ENCODE assay signal across 1 cellular context in genomic region chr17:67293251-67294203, GRCh38.
A peak's percentile ranks its signal among the peaks of the same experiment; 100 is the strongest.
TF ChIP-seq lines count a peak whose summit lies in the region.

No MANE protein-coding gene starts in this region.

TF ChIP-seq in H1, 55 proteins besides CTCF, POLR2A, EP300 and RAD21:
- TF ChIP-seq TAF1 (IDR thresholded peaks at IDR 0.05; ENCODE audit: low read depth, low read length) (no peak), CEBPB (IDR thresholded peaks at IDR 0.05; ENCODE audit: low read depth, low read length) (0 out of 2 replicates have a peak, but pooled peaks have one; percentile 7), EGR1 (IDR thresholded peaks at IDR 0.05; ENCODE audit: borderline replicate concordance, low read depth, low read length) (0 out of 2 replicates have a peak, but pooled peaks have one; percentile 34)
- TF ChIP-seq, protein P1, sequence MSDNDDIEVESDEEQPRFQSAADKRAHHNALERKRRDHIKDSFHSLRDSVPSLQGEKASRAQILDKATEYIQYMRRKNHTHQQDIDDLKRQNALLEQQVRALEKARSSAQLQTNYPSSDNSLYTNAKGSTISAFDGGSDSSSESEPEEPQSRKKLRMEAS (IDR thresholded peaks at IDR 0.05), result peak; percentile 39; the same call in 1 of the 2 replicates
- TF ChIP-seq, protein P2, sequence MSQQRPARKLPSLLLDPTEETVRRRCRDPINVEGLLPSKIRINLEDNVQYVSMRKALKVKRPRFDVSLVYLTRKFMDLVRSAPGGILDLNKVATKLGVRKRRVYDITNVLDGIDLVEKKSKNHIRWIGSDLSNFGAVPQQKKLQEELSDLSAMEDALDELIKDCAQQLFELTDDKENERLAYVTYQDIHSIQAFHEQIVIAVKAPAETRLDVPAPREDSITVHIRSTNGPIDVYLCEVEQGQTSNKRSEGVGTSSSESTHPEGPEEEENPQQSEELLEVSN (IDR thresholded peaks at IDR 0.05), result 0 out of 2 replicates have a peak, but pooled peaks have one; percentile 16
